8 cellular contexts compared by ENCODE assay signal in genomic region chr7:44082541-44083207, GRCh38. TPM values are rescaled to one million over a fixed set of nuclear protein-coding genes. Genes with fewer than 3 reads are reported as not detected.
DNase-seq lines count a peak whose midpoint lies in the region; ATAC-seq and TF ChIP-seq lines count a peak whose summit lies in the region.

No MANE protein-coding gene starts in this region.

- peaks cover 57% of the 10 kb centered on the region for H3K4me1 Mint-ChIP-seq in chondrocyte (ENCODE audit: low read depth)

- TF ChIP-seq POLR2A in GM19193 (IDR thresholded peaks at IDR 0.05; ENCODE audit: extremely low read depth, insufficient read depth, insufficient read length) = peak; percentile 10

- no peak for TF ChIP-seq CTCF in chondrocyte (IDR thresholded peaks at IDR 0.05)

- peaks cover 7% of the 10 kb centered on the region for H3K36me3 Mint-ChIP-seq in chondrocyte (ENCODE audit: low read depth)

- H3K27ac Mint-ChIP-seq in chondrocyte (ENCODE audit: unreplicated experiment) = peak overlapping the region; percentile 83

- peak; percentile 92 for ATAC-seq in HG03432 (IDR thresholded peaks at IDR 0.05; ENCODE audit: unreplicated experiment)

- H3K4me3 Mint-ChIP-seq in chondrocyte (ENCODE audit: unreplicated experiment) = peak overlapping the region; percentile 82

- H3K9me3 Mint-ChIP-seq in chondrocyte (ENCODE audit: low read depth) = no peaks in the 10 kb centered on the region

- DNase-seq in Ammon's horn (ENCODE audit: low spot score) = peak; percentile 99
- DNase-seq in NCI-H460 (ENCODE audit: extremely low read depth, low read depth) = peak; percentile 99
- peak; percentile 97 for DNase-seq in activated CD4-positive, alpha-beta T cell treated with anti-CD3 and anti-CD28 coated beads for 1 hour
- peak; percentile 99 for DNase-seq in chondrocyte (ENCODE audit: low spot score)
- DNase-seq in kidney glomerular epithelial cell (lab: John Stamatoyannopoulos, UW) = peak; percentile 92
- peak; percentile 97 to 98 for DNase-seq in stimulated activated CD4-positive, alpha-beta T cell treated with anti-CD3 and anti-CD28 coated beads, Interleukin-15, amount 100 ng/mL, for 48 hours (ENCODE audit: low read depth in 2 of 2)

- no peaks in the 10 kb centered on the region for H3K27me3 Mint-ChIP-seq in chondrocyte (ENCODE audit: low read depth)

RNA-seq across cellular contexts. Expression of gene POLM, which starts 0.3 kb away (rescaled TPM):
- 7.9 and 9.3 TPM in 2 replicates for total RNA-seq in NCI-H460 (2014; rRNA removed; shearing (Covaris generic))
- polyA plus RNA-seq in NCI-H460 (2014; cell fraction: nucleus; rRNA removed) = 29.7 and 36.5 TPM in 2 replicates
- 14.3 to 19.0 TPM (median 15.5 TPM) in 3 replicates for total RNA-seq in chondrocyte

RNA-seq across cellular contexts. Expression of gene PGAM2, which starts 17.3 kb away (rescaled TPM):
- not detected in 2 replicates for total RNA-seq in NCI-H460 (2014; rRNA removed; shearing (Covaris generic))
- 2.7 TPM in 1 of 2 replicates, not detected in the other for polyA plus RNA-seq in NCI-H460 (2014; cell fraction: nucleus; rRNA removed)
- 0.25 to 0.41 TPM in 2 of 3 replicates, not detected in the other for total RNA-seq in chondrocyte

RNA-seq across cellular contexts. Expression of gene AEBP1, which starts 21.5 kb away (rescaled TPM):
- not detected in 2 replicates for total RNA-seq in NCI-H460 (2014; rRNA removed; shearing (Covaris generic))
- polyA plus RNA-seq in NCI-H460 (2014; cell fraction: nucleus; rRNA removed) = 0.06 TPM in 1 of 2 replicates, not detected in the other
- 242 to 422 TPM (median 412 TPM) in 3 replicates for total RNA-seq in chondrocyte

RNA-seq across cellular contexts. Expression of gene DBNL, which starts 38.2 kb away (rescaled TPM):
- 29.9 and 30.5 TPM in 2 replicates for total RNA-seq in NCI-H460 (2014; rRNA removed; shearing (Covaris generic))
- polyA plus RNA-seq in NCI-H460 (2014; cell fraction: nucleus; rRNA removed) = 70.3 and 104 TPM in 2 replicates
- total RNA-seq in chondrocyte = 95.5 to 115 TPM (median 97.1 TPM) in 3 replicates

RNA-seq across cellular contexts. Expression of gene POLD2, which starts 40.7 kb away (rescaled TPM):
- total RNA-seq in NCI-H460 (2014; rRNA removed; shearing (Covaris generic)) = 151 and 174 TPM in 2 replicates
- 263 and 293 TPM in 2 replicates for polyA plus RNA-seq in NCI-H460 (2014; cell fraction: nucleus; rRNA removed)
- 49.2 to 64.5 TPM (median 57.3 TPM) in 3 replicates for total RNA-seq in chondrocyte

Comparison
In these comparisons a context has a peak if more than half of its experiments do, and no peak if none do; other contexts are left out.
1. Peak in every context shown above with its lines: DNase-seq and ATAC-seq.
2. RNA of gene AEBP1, which starts 21.5 kb away (total RNA-seq): 242 to 422 TPM in chondrocyte; not detected in NCI-H460; every median in the first group is over 100 times any median in the second.